Comparison of ENCODE assay signal across 16 cellular contexts in the genomic region with DNA sequence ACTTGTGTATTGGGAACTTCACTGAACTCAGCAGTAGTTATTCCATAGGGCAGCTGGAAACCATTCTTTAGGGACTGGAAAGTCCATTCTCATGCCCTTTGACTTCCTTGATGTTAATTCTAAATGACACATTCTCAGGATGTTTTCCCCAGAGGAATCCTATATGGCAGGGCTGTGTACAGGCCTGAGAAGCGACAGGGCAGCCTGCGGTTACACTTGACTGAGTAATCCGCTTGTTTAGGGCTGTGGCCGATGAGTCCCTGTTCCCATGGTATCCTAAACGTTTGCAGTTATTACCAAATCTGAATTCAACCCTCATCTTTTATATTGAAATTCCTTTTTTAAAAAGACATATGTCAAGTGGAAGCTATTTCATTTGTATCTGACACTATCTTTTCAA.
DNase-seq lines count a peak whose midpoint lies in the region; ATAC-seq and TF ChIP-seq lines count a peak whose summit lies in the region.
"Had no signal": no experiment of that assay in that cellular context is flagged by ENCODE, and none has a peak within 500 bp of the region (broad histone marks: within the 10 kb centered on the region; RNA-seq: fewer than 3 reads in every experiment).

No MANE protein-coding gene starts in this region.

- peaks cover 8 to 46% (median 22%) of the 10 kb centered on the region in 6 donors for H3K4me1 ChIP-seq in spleen

- H3K27ac Mint-ChIP-seq in MCF 10A (ENCODE audit: low read depth, unreplicated experiment), result no peak overlapping the region
- H3K27ac Mint-ChIP-seq: activated CD4-positive, alpha-beta memory T cell treated with anti-CD3 and anti-CD28 coated beads for 36 hours; activated naive CD4-positive, alpha-beta T cell treated with anti-CD3 and anti-CD28 coated beads, Interleukin-2, amount 50 U/mL, for 24 hours; T-cell had no signal

- TF ChIP-seq CTCF in MCF 10A (IDR thresholded peaks at IDR 0.05; ENCODE audit: unreplicated experiment) (no peak), spleen (IDR thresholded peaks at IDR 0.05 in 8 of 11, conservative IDR thresholded peaks at IDR 0.05 in 3 of 11) (no peak)

- CTCF ChIA-PET in MCF 10A (lab: Yijun Ruan, JAX), result interaction anchor here (0.7 to 1.9 kb wide), 3 partner anchors 21 to 85 kb away, joined by 3 to 7 read pairs (median 3); no protein-coding TSS in a partner anchor

- peaks cover 0 to 3% (median 0%) of the 10 kb centered on the region in 6 donors for H3K36me3 ChIP-seq in spleen

- POLR2A ChIA-PET in MCF 10A (lab: Yijun Ruan, JAX), result interaction anchor here (0.6 kb wide), 1 partner anchor 22 kb away, joined by 3 read pairs; no protein-coding TSS in a partner anchor

- no peaks in the 10 kb centered on the region for H3K9me3 Mint-ChIP-seq in MCF 10A (ENCODE audit: unreplicated experiment)
- H3K9me3 Mint-ChIP-seq: activated naive CD4-positive, alpha-beta T cell treated with anti-CD3 and anti-CD28 coated beads, Interleukin-2, amount 50 U/mL, for 24 hours; T-cell had no signal

- H3K27ac ChIP-seq in spleen, result peak overlapping the region in 7 of 8 donors; percentile 2 to 63 (median 51)
- H3K27ac ChIP-seq: HL-60 had no signal

- no peaks in the 10 kb centered on the region for H3K36me3 Mint-ChIP-seq in MCF 10A (ENCODE audit: insufficient read depth, unreplicated experiment)
- H3K36me3 Mint-ChIP-seq: activated naive CD4-positive, alpha-beta T cell treated with anti-CD3 and anti-CD28 coated beads, Interleukin-2, amount 50 U/mL, for 24 hours; T-cell had no signal

- no peak overlapping the region for H3K4me3 Mint-ChIP-seq in MCF 10A (ENCODE audit: unreplicated experiment)
- H3K4me3 Mint-ChIP-seq: activated CD4-positive, alpha-beta memory T cell treated with anti-CD3 and anti-CD28 coated beads for 36 hours; activated naive CD4-positive, alpha-beta T cell treated with anti-CD3 and anti-CD28 coated beads, Interleukin-2, amount 50 U/mL, for 24 hours; T-cell had no signal

- DNase-seq in H4 (ENCODE audit: low spot score), result peak; percentile 74
- peak; percentile 57 for DNase-seq in MCF 10A (ENCODE audit: unreplicated experiment)
- DNase-seq in iris pigment epithelial cell (ENCODE audit: low read depth), result peak; percentile 96
- no peak for DNase-seq in spleen
- DNase-seq in stimulated activated CD4-positive, alpha-beta T cell treated with anti-CD3 and anti-CD28 coated beads, Interleukin-4, amount 100 ng/mL, for 1 hour, result no peak
- DNase-seq in iPS-NIHi7 (ENCODE audit: extremely low spot score), result no peak
- no peak for DNase-seq in pons (ENCODE audit: low spot score)
- DNase-seq: activated CD4-positive, alpha-beta memory T cell treated with anti-CD3 and anti-CD28 coated beads for 36 hours; COR-L47; NCI-H1417 treated with DMSO at 0.1 percent for 48 hours; NCI-H774; small intestine; T-cell had no signal

- no peak for ATAC-seq in GM19023 (IDR thresholded peaks at IDR 0.05; ENCODE audit: unreplicated experiment)
- ATAC-seq: T-cell had no signal

- peaks cover 0 to 57% (median 0%) of the 10 kb centered on the region in 7 donors for H3K27me3 ChIP-seq in spleen (replicated peaks in 1 of 7)

- no peak for TF ChIP-seq POLR2A in spleen (IDR thresholded peaks at IDR 0.05)

- H3K27me3 Mint-ChIP-seq in MCF 10A (ENCODE audit: insufficient read depth, unreplicated experiment), result no peaks in the 10 kb centered on the region

- no TSS peak for BruUV-seq in MCF 10A (replicated peaks; lab: Mats Ljungman, UMichigan)

- H3K9me3 ChIP-seq in spleen, result no peaks in the 10 kb centered on the region

- WGBS in spleen, 5 donors, result 63 to 78% (median 73%) methylated on average over 5 of the region's 5 CpGs

- intact Hi-C loops in MCF 10A (cut with micrococcal nuclease), result no loop called here
- intact Hi-C loops in spleen (cut with DNase I; ENCODE audit: low total_unique reads), result no loop called here

- peaks cover 7% of the 10 kb centered on the region for H3K4me1 Mint-ChIP-seq in MCF 10A (ENCODE audit: insufficient read depth, unreplicated experiment)
- H3K4me1 Mint-ChIP-seq: activated naive CD4-positive, alpha-beta T cell treated with anti-CD3 and anti-CD28 coated beads, Interleukin-2, amount 50 U/mL, for 24 hours had no signal

- no peak overlapping the region for H3K4me3 ChIP-seq in spleen

Comparison
In these comparisons a context has a peak if more than half of its experiments do, and no peak if none do; other contexts are left out.
1. DNase-seq: peak in H4 (single experiment), MCF 10A (single experiment) and iris pigment epithelial cell (single experiment); none in spleen (single experiment), stimulated activated CD4-positive, alpha-beta T cell treated with anti-CD3 and anti-CD28 coated beads, Interleukin-4, amount 100 ng/mL, for 1 hour (single experiment), iPS-NIHi7 (single experiment) and pons (single experiment).